Comparison of ENCODE assay signal across 27 cellular contexts in the genomic region with DNA sequence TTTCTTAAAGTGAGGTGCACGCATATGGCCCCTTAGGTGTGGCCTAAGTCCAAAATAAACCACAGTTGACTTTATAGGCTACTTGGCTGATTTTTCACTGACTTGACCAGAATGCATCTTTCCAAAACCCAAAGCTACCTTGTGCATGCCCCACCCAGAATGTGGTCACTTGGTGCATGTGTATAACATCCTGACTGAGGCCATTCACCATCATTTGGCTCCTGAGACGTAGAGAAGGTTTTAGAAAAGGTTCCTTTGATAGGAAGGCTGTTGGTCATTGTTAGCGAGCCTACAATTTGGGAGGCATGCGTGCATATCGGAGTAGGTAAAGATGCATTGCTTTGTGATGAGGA.
"Had no signal": no experiment of that assay in that cellular context is flagged by ENCODE, and none has a peak within 500 bp of the region (broad histone marks: within the 10 kb centered on the region; RNA-seq: fewer than 3 reads in every experiment).

No MANE protein-coding gene starts in this region.

- H3K36me3 ChIP-seq: esophagus muscularis mucosa, pancreas, prostate gland, sigmoid colon, tibial nerve, WERI-Rb-1 had no signal

- DNase-seq: activated CD4-positive, alpha-beta memory T cell treated with anti-CD3 and anti-CD28 coated beads for 36 hours; activated CD4-positive, alpha-beta T cell treated with anti-CD3 and anti-CD28 coated beads for 48 hours; activated CD8-positive, alpha-beta memory T cell treated with anti-CD3 and anti-CD28 coated beads, Interleukin-2, amount 50 U/mL, for 48 hours; activated gamma-delta T cell; activated naive CD4-positive, alpha-beta T cell treated with anti-CD3 and anti-CD28 coated beads, Interleukin-2, amount 50 U/mL, for 16 hours; activated T-cell treated with anti-CD3 and anti-CD28 coated beads, Interleukin-2, amount 50 U/mL, for 24 hours; amniotic stem cell; central memory CD4-positive, alpha-beta T cell; foreskin melanocyte; islet precursor cell; left cardiac atrium; left ventricle myocardium superior; midbrain; naive thymus-derived CD4-positive, alpha-beta T cell; nucleus accumbens; pancreas; retina; sigmoid colon; small intestine; stimulated activated CD4-positive, alpha-beta T cell treated with anti-CD3 and anti-CD28 coated beads, Interleukin-1b, Interleukin-23, amount 100 ng/mL, for 48 hours; stimulated activated naive CD4-positive, alpha-beta T cell treated with Interleukin-2 at 50 U/mL for 16 hours; WERI-Rb-1 had no signal

- H3K27me3 ChIP-seq: sigmoid colon had no signal

- H3K27ac ChIP-seq: esophagus muscularis mucosa, pancreas, prostate gland, sigmoid colon, tibial nerve, WERI-Rb-1 had no signal

- ATAC-seq: activated CD4-positive, CD25-positive, alpha-beta regulatory T cell treated with anti-CD3 and anti-CD28 coated beads, Interleukin-2, amount 50 U/mL, for 24 hours; left cardiac atrium; left ventricle myocardium superior; naive thymus-derived CD4-positive, alpha-beta T cell; pancreas had no signal

- H3K4me3 ChIP-seq: esophagus muscularis mucosa, pancreas, prostate gland, sigmoid colon, tibial nerve had no signal

- H3K4me1 ChIP-seq: esophagus muscularis mucosa, pancreas, prostate gland, sigmoid colon, tibial nerve had no signal

- FAIRE-seq: pancreas, small intestine, TTC549 had no signal

- H3K9me3 ChIP-seq: esophagus muscularis mucosa, pancreas, prostate gland, sigmoid colon, tibial nerve had no signal
